In the genomic region with DNA sequence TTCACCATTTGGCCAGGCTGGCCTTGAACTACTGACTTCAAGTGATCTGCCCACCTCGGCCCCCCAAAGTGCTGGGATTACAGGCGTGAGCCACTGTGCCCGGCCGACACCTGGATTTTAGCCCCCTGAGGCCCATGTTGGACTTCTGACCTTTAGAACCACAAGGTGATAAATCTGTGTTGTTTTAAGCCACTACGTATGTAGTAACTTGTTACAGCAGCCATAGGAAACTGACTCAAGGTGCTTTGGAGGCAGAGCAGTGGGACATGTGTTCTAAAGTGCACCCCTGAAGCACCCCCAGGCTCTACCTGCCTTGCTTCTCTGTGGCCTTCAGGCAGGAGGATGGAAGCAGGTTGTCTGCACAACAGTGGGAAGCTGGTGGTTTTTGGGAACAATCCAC, we compare ENCODE assay signal across 7 cellular contexts.
"Had no signal": no experiment of that assay in that cellular context is flagged by ENCODE, and none has a peak within 500 bp of the region (broad histone marks: within the 10 kb centered on the region; RNA-seq: fewer than 3 reads in every experiment).

No MANE protein-coding gene starts in this region.

- DNase-seq: H9, HCEC 1CT had no signal

- H3K36me3 Mint-ChIP-seq: IgD-negative memory B cell had no signal

- H3K4me3 Mint-ChIP-seq: GM23338, H9, IgD-negative memory B cell had no signal

- H2AFZ ChIP-seq: GM23338 had no signal

- FAIRE-seq: H1, H54, HTR-8/SVneo had no signal

- H3K27ac Mint-ChIP-seq: GM23338, H9, IgD-negative memory B cell had no signal

- H3K4me2 ChIP-seq: GM23338 had no signal

- H3K4me3 ChIP-seq: GM23338 had no signal

- ATAC-seq: GM23338 had no signal

- H3K9me3 Mint-ChIP-seq: GM23338, H9, IgD-negative memory B cell had no signal
